19 cellular contexts compared by ENCODE assay signal in genomic region chr2:185790361-185790760, GRCh38.
"Had no signal": no experiment of that assay in that cellular context is flagged by ENCODE, and none has a peak within 500 bp of the region (broad histone marks: within the 10 kb centered on the region; RNA-seq: fewer than 3 reads in every experiment).

No MANE protein-coding gene starts in this region.

- ATAC-seq: activated CD4-positive, alpha-beta T cell treated with anti-CD3 and anti-CD28 coated beads for 36 hours; activated T-cell treated with anti-CD3 and anti-CD28 coated beads, Interleukin-2, amount 50 U/mL, for 72 hours; left lobe of liver; mucosa of descending colon; naive thymus-derived CD8-positive, alpha-beta T cell; stimulated activated effector memory CD8-positive, alpha-beta T cell treated with anti-CD3 and anti-CD28 coated beads, Interleukin-12 subunit alpha, Interleukin-12 subunit beta, amount 100 ng/mL, for 72 hours had no signal

- H3K27me3 ChIP-seq: esophagus squamous epithelium, right atrium auricular region, tibial artery, vagina had no signal

- DNase-seq: activated CD4-positive, alpha-beta memory T cell treated with anti-CD3 and anti-CD28 coated beads, Interleukin-2, amount 10 ng/mL, durations not matched to agents 7 days and 5 days; activated CD4-positive, alpha-beta T cell treated with anti-CD3 and anti-CD28 coated beads for 36 hours; activated naive CD8-positive, alpha-beta T cell treated with anti-CD3 and anti-CD28 coated beads, Interleukin-2, amount 10 ng/mL, durations not matched to agents 7 days and 5 days; activated T-cell treated with anti-CD3 and anti-CD28 coated beads, Interleukin-2, amount 50 U/mL, for 72 hours; aorta; esophagus squamous epithelium; foreskin fibroblast; head of caudate nucleus; mammary epithelial cell; mucosa of descending colon; naive thymus-derived CD8-positive, alpha-beta T cell; posterior cingulate gyrus; tibial artery had no signal

- H3K36me3 ChIP-seq: esophagus squamous epithelium, right atrium auricular region, tibial artery, vagina had no signal

- H3K27ac ChIP-seq: esophagus squamous epithelium, right atrium auricular region, skin epidermis, tibial artery, vagina, VCaP had no signal

- H3K4me1 ChIP-seq: esophagus squamous epithelium, right atrium auricular region, tibial artery, vagina had no signal

- H3K9me3 ChIP-seq: esophagus squamous epithelium, mucosa of descending colon, right atrium auricular region, tibial artery, vagina had no signal

- H3K4me3 ChIP-seq: esophagus squamous epithelium, mucosa of descending colon, right atrium auricular region, skin epidermis, tibial artery, vagina had no signal
